ENCODE assay signal across 21 cellular contexts in the genomic region with DNA sequence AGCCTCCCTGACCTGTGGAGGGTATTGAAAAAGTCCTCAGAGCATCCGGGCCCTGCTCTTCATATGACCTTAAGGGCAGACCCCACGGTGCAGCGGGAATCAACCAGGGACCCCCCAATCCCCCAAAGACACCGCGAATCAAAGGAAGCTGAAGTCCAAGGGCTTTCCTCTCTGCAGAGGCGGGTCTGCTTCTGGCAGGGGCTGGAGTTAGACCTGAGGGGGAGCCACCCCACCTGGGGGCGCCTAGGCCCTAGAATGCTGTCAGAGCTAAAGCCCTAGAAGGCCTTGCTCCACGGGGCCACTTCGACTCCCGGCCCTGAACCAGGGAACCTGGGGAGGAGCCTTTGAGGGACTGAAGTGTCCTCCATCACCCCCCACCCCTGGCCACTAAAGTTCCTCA. TPM values are rescaled to one million over a fixed set of nuclear protein-coding genes. Genes with fewer than 3 reads are reported as not detected.
DNase-seq lines count a peak whose midpoint lies in the region; ATAC-seq and TF ChIP-seq lines count a peak whose summit lies in the region.
"Had no signal": no experiment of that assay in that cellular context is flagged by ENCODE, and none has a peak within 500 bp of the region (broad histone marks: within the 10 kb centered on the region; RNA-seq: fewer than 3 reads in every experiment).

No MANE protein-coding gene starts in this region.

- H3K4me1 Mint-ChIP-seq in activated CD4-positive, alpha-beta T cell treated with anti-CD3 and anti-CD28 coated beads, Interleukin-2, amount 10 ng/mL, durations not matched to agents 24 days and 14 days: peaks cover 1% of the 10 kb centered on the region
- peaks cover 5% of the 10 kb centered on the region for H3K4me1 Mint-ChIP-seq in activated CD4-positive, alpha-beta T cell treated with anti-CD3 and anti-CD28 coated beads for 36 hours
- no peaks in the 10 kb centered on the region for H3K4me1 Mint-ChIP-seq in central memory CD8-positive, alpha-beta T cell
- peaks cover 29% of the 10 kb centered on the region for H3K4me1 Mint-ChIP-seq in nephron progenitor cell

- no peaks in the 10 kb centered on the region for H3K36me3 Mint-ChIP-seq in activated CD4-positive, alpha-beta T cell treated with anti-CD3 and anti-CD28 coated beads, Interleukin-2, amount 10 ng/mL, durations not matched to agents 24 days and 14 days (ENCODE audit: low read depth)
- H3K36me3 Mint-ChIP-seq in activated CD4-positive, alpha-beta T cell treated with anti-CD3 and anti-CD28 coated beads for 36 hours (ENCODE audit: low read depth): no peaks in the 10 kb centered on the region
- H3K36me3 Mint-ChIP-seq in central memory CD8-positive, alpha-beta T cell (ENCODE audit: insufficient read depth): peaks cover 2% of the 10 kb centered on the region
- H3K36me3 Mint-ChIP-seq in nephron progenitor cell (ENCODE audit: low read depth): no peaks in the 10 kb centered on the region
- H3K36me3 Mint-ChIP-seq: CD14-positive monocyte had no signal

- H3K9me3 Mint-ChIP-seq in activated CD4-positive, alpha-beta T cell treated with anti-CD3 and anti-CD28 coated beads, Interleukin-2, amount 10 ng/mL, durations not matched to agents 24 days and 14 days: no peaks in the 10 kb centered on the region
- H3K9me3 Mint-ChIP-seq in activated CD4-positive, alpha-beta T cell treated with anti-CD3 and anti-CD28 coated beads for 36 hours (ENCODE audit: low read depth): no peaks in the 10 kb centered on the region
- H3K9me3 Mint-ChIP-seq in central memory CD8-positive, alpha-beta T cell: no peaks in the 10 kb centered on the region
- H3K9me3 Mint-ChIP-seq in nephron progenitor cell: peaks cover 49% of the 10 kb centered on the region

- intact Hi-C loops in activated CD4-positive, alpha-beta T cell treated with anti-CD3 and anti-CD28 coated beads, Interleukin-2, amount 10 ng/mL, durations not matched to agents 24 days and 14 days (cut with micrococcal nuclease): loop anchor here (5.0 to 10.0 kb wide), 3 partner anchors 138 to 641 kb away; a partner anchor contains a TSS
- intact Hi-C loops in activated CD4-positive, alpha-beta T cell treated with anti-CD3 and anti-CD28 coated beads for 36 hours (cut with DNase I, micrococcal nuclease): loop anchor here (5.0 kb wide), 3 partner anchors 249 to 1599 kb away; a partner anchor contains a TSS
- intact Hi-C loops in Right ventricle myocardium superior (cut with DNase I): loop anchor here (5.0 kb wide), 1 partner anchor 34 kb away; no protein-coding TSS in a partner anchor

- POLR2A ChIA-PET in activated CD4-positive, alpha-beta T cell treated with anti-CD3 and anti-CD28 coated beads for 36 hours (lab: Charles Lee): no interaction called here

- H3K4me3 Mint-ChIP-seq in activated CD4-positive, alpha-beta T cell treated with anti-CD3 and anti-CD28 coated beads, Interleukin-2, amount 10 ng/mL, durations not matched to agents 24 days and 14 days: no peak overlapping the region
- H3K4me3 Mint-ChIP-seq in activated CD4-positive, alpha-beta T cell treated with anti-CD3 and anti-CD28 coated beads for 36 hours: no peak overlapping the region
- H3K4me3 Mint-ChIP-seq in central memory CD8-positive, alpha-beta T cell: peak overlapping the region; percentile 33
- peak overlapping the region; percentile 34 for H3K4me3 Mint-ChIP-seq in nephron progenitor cell
- H3K4me3 Mint-ChIP-seq: CD14-positive monocyte had no signal

- CTCF ChIA-PET in activated CD4-positive, alpha-beta T cell treated with anti-CD3 and anti-CD28 coated beads for 36 hours (lab: Charles Lee): interaction anchor here (3.1 kb wide), 1 partner anchor 33 kb away, joined by 20 read pairs; no protein-coding TSS in a partner anchor

- H3K27me3 Mint-ChIP-seq in activated CD4-positive, alpha-beta T cell treated with anti-CD3 and anti-CD28 coated beads, Interleukin-2, amount 10 ng/mL, durations not matched to agents 24 days and 14 days: peaks cover 6% of the 10 kb centered on the region
- no peaks in the 10 kb centered on the region for H3K27me3 Mint-ChIP-seq in activated CD4-positive, alpha-beta T cell treated with anti-CD3 and anti-CD28 coated beads for 36 hours
- no peaks in the 10 kb centered on the region for H3K27me3 Mint-ChIP-seq in central memory CD8-positive, alpha-beta T cell
- peaks cover 8% of the 10 kb centered on the region for H3K27me3 Mint-ChIP-seq in nephron progenitor cell (ENCODE audit: low read depth, poor library complexity)

- DNase-seq in activated CD4-positive, alpha-beta T cell treated with anti-CD3 and anti-CD28 coated beads, Interleukin-2, amount 10 ng/mL, durations not matched to agents 24 days and 14 days: no peak
- DNase-seq in activated CD4-positive, alpha-beta T cell treated with anti-CD3 and anti-CD28 coated beads for 36 hours: no peak
- no peak for DNase-seq in central memory CD8-positive, alpha-beta T cell (ENCODE audit: low spot score in 2 of 2)
- DNase-seq in nephron progenitor cell (no peak), thoracic aorta (ENCODE audit: low spot score) (no peak), Right ventricle myocardium superior (no peak), T1000 (lab: John Stamatoyannopoulos, UW) (no peak)
- DNase-seq: 8988T, DMS79, HCEC 1CT, KG1, NCI-H1092 treated with DMSO at 0.1 percent for 48 hours, NCI-H1694 treated with DMSO at 0.1 percent for 48 hours, NCI-H446, NCI-H748 treated with DMSO at 0.1 percent for 48 hours, SHP77 had no signal

- H3K36me3 ChIP-seq in thoracic aorta: no peaks in the 10 kb centered on the region

- H3K9me3 ChIP-seq in thoracic aorta: no peaks in the 10 kb centered on the region

- no peak overlapping the region for H3K4me3 ChIP-seq in thoracic aorta
- H3K4me3 ChIP-seq: GM12878 had no signal

- peaks cover 15 to 71% of the 10 kb centered on the region in 2 donors for H3K4me1 ChIP-seq in thoracic aorta (ENCODE audit: control insufficient read depth in 1 of 2, low read depth in 2 of 2)

- no peak for ATAC-seq in activated CD4-positive, alpha-beta T cell treated with anti-CD3 and anti-CD28 coated beads for 36 hours
- no peak for ATAC-seq in central memory CD8-positive, alpha-beta T cell (replicated peaks; ENCODE audit: extremely low read depth, poor library complexity, severe bottlenecking)
- ATAC-seq in thoracic aorta (ENCODE audit: insufficient number of reproducible peaks, low FRiP score, low read depth) (no peak), Right ventricle myocardium superior (ENCODE audit: poor library complexity) (no peak), GM21360 (IDR thresholded peaks at IDR 0.05; ENCODE audit: unreplicated experiment) (no peak)
- ATAC-seq: GM12878 had no signal

- H3K27ac ChIP-seq in thoracic aorta: peak overlapping the region; percentile 68 to 76

- H3K27ac Mint-ChIP-seq in activated CD4-positive, alpha-beta T cell treated with anti-CD3 and anti-CD28 coated beads, Interleukin-2, amount 10 ng/mL, durations not matched to agents 24 days and 14 days: peak overlapping the region; percentile 15
- no peak overlapping the region for H3K27ac Mint-ChIP-seq in activated CD4-positive, alpha-beta T cell treated with anti-CD3 and anti-CD28 coated beads for 36 hours
- H3K27ac Mint-ChIP-seq in central memory CD8-positive, alpha-beta T cell (ENCODE audit: low read depth): no peak overlapping the region
- H3K27ac Mint-ChIP-seq in nephron progenitor cell: peak overlapping the region; percentile 54

- no peak for TF ChIP-seq CTCF in nephron progenitor cell (IDR thresholded peaks at IDR 0.05)
- TF ChIP-seq CTCF in thoracic aorta (IDR thresholded peaks at IDR 0.05): no peak

- H3K27me3 ChIP-seq in thoracic aorta (replicated peaks; ENCODE audit: insufficient read depth): no peaks in the 10 kb centered on the region

RNA-seq across cellular contexts. Expression of a gene that starts 2.8 kb away (rescaled TPM):
- 75.7 and 79.4 TPM in 2 replicates for total RNA-seq in activated CD4-positive, alpha-beta T cell treated with anti-CD3 and anti-CD28 coated beads, Interleukin-2, amount 10 ng/mL, durations not matched to agents 24 days and 14 days
- 10 to 100 TPM; 41.9 to 70.0 TPM for total RNA-seq in activated CD4-positive, alpha-beta T cell treated with anti-CD3 and anti-CD28 coated beads for 36 hours
- 100 to 1,000 TPM; 111 TPM for total RNA-seq in thoracic aorta
- total RNA-seq in Right ventricle myocardium superior: 18.6 TPM

RNA-seq across cellular contexts. Expression of a gene that starts 21.7 kb away (rescaled TPM):
- total RNA-seq in activated CD4-positive, alpha-beta T cell treated with anti-CD3 and anti-CD28 coated beads, Interleukin-2, amount 10 ng/mL, durations not matched to agents 24 days and 14 days: not detected in 2 replicates
- not detected for total RNA-seq in activated CD4-positive, alpha-beta T cell treated with anti-CD3 and anti-CD28 coated beads for 36 hours
- total RNA-seq in thoracic aorta: 1,000 to 10,000 TPM; 1,777 to 1,907 TPM
- total RNA-seq in Right ventricle myocardium superior: 35.3 TPM
- total RNA-seq: G401 had no signal

RNA-seq across cellular contexts. Expression of a gene that starts 27.3 kb away (rescaled TPM):
- 1.1 and 1.9 TPM in 2 replicates for total RNA-seq in activated CD4-positive, alpha-beta T cell treated with anti-CD3 and anti-CD28 coated beads, Interleukin-2, amount 10 ng/mL, durations not matched to agents 24 days and 14 days
- 1 to 10 TPM in 1 of 2 experiments, under 1 TPM in 1; 0.91 to 1.1 TPM for total RNA-seq in activated CD4-positive, alpha-beta T cell treated with anti-CD3 and anti-CD28 coated beads for 36 hours
- 10 to 100 TPM; 22.1 to 24.8 TPM for total RNA-seq in thoracic aorta
- total RNA-seq in Right ventricle myocardium superior: 0.19 TPM
- total RNA-seq: G401 had no signal

RNA-seq across cellular contexts. Expression of a gene that starts 44.3 kb away (rescaled TPM):
- total RNA-seq in activated CD4-positive, alpha-beta T cell treated with anti-CD3 and anti-CD28 coated beads, Interleukin-2, amount 10 ng/mL, durations not matched to agents 24 days and 14 days: not detected in 2 replicates
- not detected for total RNA-seq in activated CD4-positive, alpha-beta T cell treated with anti-CD3 and anti-CD28 coated beads for 36 hours
- total RNA-seq in thoracic aorta (under 1 TPM; 0.68 to 0.85 TPM), Right ventricle myocardium superior (not detected)
- total RNA-seq: G401, GM12878, MCF 10A had no signal

Comparison
In these comparisons a context has a peak if more than half of its experiments do, and no peak if none do; other contexts are left out.
1. H3K27ac Mint-ChIP-seq: peak in activated CD4-positive, alpha-beta T cell treated with anti-CD3 and anti-CD28 coated beads, Interleukin-2, amount 10 ng/mL, durations not matched to agents 24 days and 14 days (single experiment) and nephron progenitor cell (single experiment); none in activated CD4-positive, alpha-beta T cell treated with anti-CD3 and anti-CD28 coated beads for 36 hours (single experiment) and central memory CD8-positive, alpha-beta T cell (single experiment).
2. H3K4me3 Mint-ChIP-seq: peak in central memory CD8-positive, alpha-beta T cell (single experiment) and nephron progenitor cell (single experiment); none in activated CD4-positive, alpha-beta T cell treated with anti-CD3 and anti-CD28 coated beads, Interleukin-2, amount 10 ng/mL, durations not matched to agents 24 days and 14 days (single experiment) and activated CD4-positive, alpha-beta T cell treated with anti-CD3 and anti-CD28 coated beads for 36 hours (single experiment).
3. RNA of a gene that starts 21.7 kb away (total RNA-seq): 1,777 to 1,907 TPM in thoracic aorta; 35.3 TPM in Right ventricle myocardium superior (single experiment), not detected in activated CD4-positive, alpha-beta T cell treated with anti-CD3 and anti-CD28 coated beads, Interleukin-2, amount 10 ng/mL, durations not matched to agents 24 days and 14 days and not detected in activated CD4-positive, alpha-beta T cell treated with anti-CD3 and anti-CD28 coated beads for 36 hours; every median in the first group is over 10 times any median in the second.